25 cellular contexts compared by ENCODE assay signal in genomic region chr4:158590219-158590618, GRCh38.
"Had no signal": no experiment of that assay in that cellular context is flagged by ENCODE, and none has a peak within 500 bp of the region (broad histone marks: within the 10 kb centered on the region; RNA-seq: fewer than 3 reads in every experiment).

No MANE protein-coding gene starts in this region.

- H3K4me1 Mint-ChIP-seq: endodermal cell; naive thymus-derived CD8-positive, alpha-beta T cell; neural progenitor cell; stimulated activated naive B cell treated with anti-CD40 and anti-IgM and Interleukin-4, amounts not matched to agents 10 μg/mL and 1 μg/mL and 100 μg/mL, for 72 hours; stimulated activated naive CD8-positive, alpha-beta T cell treated with anti-CD3 and anti-CD28 coated beads, Interleukin-15, amount 100 ng/mL, for 72 hours had no signal

- H3K9ac ChIP-seq: neural progenitor cell had no signal

- H3K27ac Mint-ChIP-seq: endodermal cell; naive thymus-derived CD8-positive, alpha-beta T cell; neural progenitor cell; progenitor cell of endocrine pancreas; stimulated activated naive B cell treated with anti-CD40 and anti-IgM and Interleukin-4, amounts not matched to agents 10 μg/mL and 1 μg/mL and 100 μg/mL, for 72 hours; stimulated activated naive CD8-positive, alpha-beta T cell treated with anti-CD3 and anti-CD28 coated beads, Interleukin-15, amount 100 ng/mL, for 72 hours had no signal

- H3K9me3 ChIP-seq: mucosa of descending colon, pancreas, right lobe of liver, spleen, testis, tibial nerve, upper lobe of right lung, vagina had no signal

- H3K4me3 Mint-ChIP-seq: endodermal cell; naive thymus-derived CD8-positive, alpha-beta T cell; neural progenitor cell; stimulated activated naive B cell treated with anti-CD40 and anti-IgM and Interleukin-4, amounts not matched to agents 10 μg/mL and 1 μg/mL and 100 μg/mL, for 72 hours; stimulated activated naive CD8-positive, alpha-beta T cell treated with anti-CD3 and anti-CD28 coated beads, Interleukin-15, amount 100 ng/mL, for 72 hours had no signal

- H3K4me2 ChIP-seq: neural progenitor cell had no signal

- FAIRE-seq: pancreas had no signal

- H3K27ac ChIP-seq: coronary artery, neural progenitor cell, pancreas, right lobe of liver, spleen, testis, tibial nerve, upper lobe of right lung, vagina had no signal

- H3K36me3 Mint-ChIP-seq: naive thymus-derived CD8-positive, alpha-beta T cell; neural progenitor cell; stimulated activated naive B cell treated with anti-CD40 and anti-IgM and Interleukin-4, amounts not matched to agents 10 μg/mL and 1 μg/mL and 100 μg/mL, for 72 hours had no signal

- DNase-seq: effector CD4-positive, alpha-beta T cell; endodermal cell; foreskin melanocyte; head of caudate nucleus; hippocampal formation; kidney glomerular epithelial cell; mammary epithelial cell; mucosa of descending colon; naive thymus-derived CD8-positive, alpha-beta T cell; occipital lobe; pancreas; right lobe of liver; spleen; stimulated activated CD4-positive, alpha-beta T cell treated with anti-CD3 and anti-CD28 coated beads, Interleukin-2, amount 100 ng/mL, for 24 hours; stimulated activated CD4-positive, alpha-beta T cell treated with anti-CD3 and anti-CD28 coated beads, Interleukin-4, amount 100 ng/mL, for 4 hours; stimulated activated naive B cell treated with anti-CD40 and anti-IgM and Interleukin-4, amounts not matched to agents 10 μg/mL and 1 μg/mL and 100 μg/mL, for 72 hours; stimulated activated naive CD8-positive, alpha-beta T cell treated with anti-CD3 and anti-CD28 coated beads, Interleukin-15, amount 100 ng/mL, for 72 hours; testis; upper lobe of right lung had no signal

- H3K4me1 ChIP-seq: neural progenitor cell, pancreas, right lobe of liver, spleen, testis, tibial nerve, upper lobe of right lung, vagina had no signal

- H3K36me3 ChIP-seq: neural progenitor cell, pancreas, right lobe of liver, spleen, tibial nerve, upper lobe of right lung, vagina had no signal

- H2AFZ ChIP-seq: neural progenitor cell had no signal

- H3K9me3 Mint-ChIP-seq: endodermal cell; naive thymus-derived CD8-positive, alpha-beta T cell; neural progenitor cell; stimulated activated naive CD8-positive, alpha-beta T cell treated with anti-CD3 and anti-CD28 coated beads, Interleukin-15, amount 100 ng/mL, for 72 hours had no signal

- H3K27me3 ChIP-seq: neural progenitor cell, pancreas, right lobe of liver, spleen, testis, tibial nerve, vagina had no signal

- ATAC-seq: left lobe of liver; mucosa of descending colon; naive thymus-derived CD8-positive, alpha-beta T cell; pancreas; right lobe of liver; stimulated activated naive B cell treated with anti-CD40 and anti-IgM and Interleukin-4, amounts not matched to agents 10 μg/mL and 1 μg/mL and 100 μg/mL, for 72 hours; upper lobe of right lung had no signal

- H3K27me3 Mint-ChIP-seq: progenitor cell of endocrine pancreas; stimulated activated naive CD8-positive, alpha-beta T cell treated with anti-CD3 and anti-CD28 coated beads, Interleukin-15, amount 100 ng/mL, for 72 hours had no signal

- H3K4me3 ChIP-seq: coronary artery, mucosa of descending colon, neural progenitor cell, pancreas, right lobe of liver, spleen, testis, tibial nerve, upper lobe of right lung, vagina had no signal
